Comparison of ENCODE assay signal across 21 cellular contexts in the genomic region with DNA sequence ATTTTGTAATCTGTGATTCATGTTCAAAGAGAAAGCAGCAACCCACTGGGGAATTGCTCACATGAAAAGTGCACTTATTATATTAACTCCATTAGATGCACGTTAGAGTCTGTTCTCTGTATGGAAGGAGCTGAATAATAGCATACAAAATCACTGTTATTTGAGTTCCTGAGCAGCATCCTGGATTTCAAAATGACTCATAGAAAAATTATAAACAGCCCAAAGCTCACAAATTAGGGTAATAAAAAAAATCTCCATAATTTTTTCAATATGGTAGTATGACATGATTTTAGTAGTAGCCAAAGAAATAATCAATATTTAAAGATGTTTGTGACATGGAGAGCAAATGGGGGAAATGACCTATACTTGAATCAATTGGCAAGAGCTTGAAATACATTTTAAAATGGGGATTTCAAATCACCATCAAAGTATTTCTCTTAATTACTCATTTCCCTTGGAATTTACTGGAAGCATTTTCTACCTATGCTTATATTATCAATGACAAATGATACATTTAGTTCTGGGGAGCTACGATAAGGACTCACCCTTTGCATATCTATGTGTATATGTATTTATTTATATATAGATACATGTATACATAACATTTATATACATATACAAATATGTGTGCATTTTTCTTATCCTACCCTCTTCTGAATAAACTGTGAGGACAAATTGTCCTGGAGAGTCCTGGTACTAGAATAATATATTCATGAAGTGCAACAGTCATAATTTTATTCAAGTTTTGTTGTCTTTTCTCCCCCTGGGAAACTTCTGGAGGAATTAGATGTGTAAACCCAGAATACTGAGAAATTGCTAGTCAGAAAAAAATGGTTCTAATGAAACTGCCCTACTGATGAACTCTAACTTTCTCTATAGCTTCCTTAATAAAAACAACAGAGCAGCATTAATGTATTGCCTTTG.
DNase-seq lines count a peak whose midpoint lies in the region; ATAC-seq, FAIRE-seq and TF ChIP-seq lines count a peak whose summit lies in the region.
"Had no signal": no experiment of that assay in that cellular context is flagged by ENCODE, and none has a peak within 500 bp of the region (broad histone marks: within the 10 kb centered on the region; RNA-seq: fewer than 3 reads in every experiment).

No MANE protein-coding gene starts in this region.

- H3K4me3 Mint-ChIP-seq in nephron: no peak overlapping the region
- H3K4me3 Mint-ChIP-seq in T-helper 17 cell: no peak overlapping the region
- H3K4me3 Mint-ChIP-seq: activated naive CD8-positive, alpha-beta T cell treated with anti-CD3 and anti-CD28 coated beads, Interleukin-2, amount 10 ng/mL, durations not matched to agents 7 days and 5 days; central memory CD8-positive, alpha-beta T cell; effector memory CD8-positive, alpha-beta T cell had no signal

- H3K4me3 ChIP-seq in RWPE2 (ENCODE audit: severe bottlenecking) (no peak overlapping the region), endothelial cell of umbilical vein (replicated peaks in 1 of 3; ENCODE audit: insufficient read depth in 1 of 3, low read depth in 1 of 3, low read length in 3 of 3) (no peak overlapping the region)
- H3K4me3 ChIP-seq: gastroesophageal sphincter, smooth muscle cell, vagina had no signal

- FAIRE-seq in endothelial cell of umbilical vein (lab: Jason Lieb, UNC): no peak

- no TSS peak for BruUV-seq in endothelial cell of umbilical vein (replicated peaks; lab: Mats Ljungman, UMichigan)

- H3K9ac ChIP-seq in endothelial cell of umbilical vein (replicated peaks; ENCODE audit: extremely low read depth, insufficient read depth, low read length): peak overlapping the region; percentile 75

- intact Hi-C loops in endothelial cell of umbilical vein (cut with micrococcal nuclease): loop anchor here (1.0 to 2.0 kb wide), 2 partner anchors 8 to 397 kb away; a partner anchor contains a TSS

- H3K4me1 Mint-ChIP-seq in nephron (peaks cover 32% of the 10 kb centered on the region), T-helper 17 cell (peaks cover 2% of the 10 kb centered on the region)
- H3K4me1 Mint-ChIP-seq: activated naive CD8-positive, alpha-beta T cell treated with anti-CD3 and anti-CD28 coated beads, Interleukin-2, amount 10 ng/mL, durations not matched to agents 7 days and 5 days; central memory CD8-positive, alpha-beta T cell had no signal

- H3K4me1 ChIP-seq in RWPE2 (ENCODE audit: insufficient read depth, poor library complexity, severe bottlenecking) (peaks cover 43% of the 10 kb centered on the region), endothelial cell of umbilical vein (ENCODE audit: control insufficient read depth, extremely low read depth, insufficient read depth, low read length) (peaks cover 62% of the 10 kb centered on the region)

- H3K79me2 ChIP-seq in endothelial cell of umbilical vein (ENCODE audit: control insufficient read depth, insufficient read depth, low read length): no peaks in the 10 kb centered on the region

- ATAC-seq in RWPE2 (ENCODE audit: low read depth) (0 out of 3 replicates have a peak, but pooled peaks have one; percentile 17), T-helper 17 cell (no peak)
- ATAC-seq: effector memory CD8-positive, alpha-beta T cell; gastroesophageal sphincter; left ventricle myocardium superior had no signal

- no peaks in the 10 kb centered on the region for H3K27me3 Mint-ChIP-seq in nephron (ENCODE audit: low read depth)
- peaks cover 56% of the 10 kb centered on the region for H3K27me3 Mint-ChIP-seq in T-helper 17 cell

- H3K4me2 ChIP-seq in endothelial cell of umbilical vein (ENCODE audit: insufficient read depth, low read length): peak overlapping the region; percentile 26

- H3K27ac ChIP-seq in RWPE2 (ENCODE audit: poor library complexity, severe bottlenecking) (peak overlapping the region; percentile 94), endothelial cell of umbilical vein (ENCODE audit: insufficient read depth, low read depth, low read length) (peak overlapping the region; percentile 95)
- H3K27ac ChIP-seq: gastroesophageal sphincter, vagina had no signal

- no peaks in the 10 kb centered on the region for H3K9me1 ChIP-seq in endothelial cell of umbilical vein (replicated peaks; ENCODE audit: control insufficient read depth, extremely low read depth, insufficient read depth, low read length)

- H3K36me3 Mint-ChIP-seq in nephron (ENCODE audit: low read depth) (no peaks in the 10 kb centered on the region), T-helper 17 cell (ENCODE audit: low read depth) (no peaks in the 10 kb centered on the region)
- H3K36me3 Mint-ChIP-seq: activated naive CD8-positive, alpha-beta T cell treated with anti-CD3 and anti-CD28 coated beads, Interleukin-2, amount 10 ng/mL, durations not matched to agents 7 days and 5 days had no signal

- TF ChIP-seq CTCF in RWPE2 (IDR thresholded peaks at IDR 0.05; ENCODE audit: poor library complexity, severe bottlenecking): no peak
- TF ChIP-seq CTCF in endothelial cell of umbilical vein (IDR thresholded peaks at IDR 0.05; ENCODE audit: extremely low read depth in 1 of 2, insufficient read depth in 1 of 2, low read depth in 1 of 2, low read length in 2 of 2): no peak
- no peak for TF ChIP-seq CTCF in nephron (IDR thresholded peaks at IDR 0.05; ENCODE audit: unreplicated experiment in 3 of 3)

- dilution Hi-C loops in endothelial cell of umbilical vein (cut with MboI; ENCODE audit: extremely low pct_ligation_motif_present, low sequenced_read_pairs): no loop called here

- H3K27me3 ChIP-seq in RWPE2 (ENCODE audit: insufficient read depth, poor library complexity, severe bottlenecking): no peaks in the 10 kb centered on the region
- no peaks in the 10 kb centered on the region for H3K27me3 ChIP-seq in endothelial cell of umbilical vein (ENCODE audit: control insufficient read depth in 2 of 2, insufficient read depth in 2 of 2, low read length in 2 of 2)
- H3K27me3 ChIP-seq: gastroesophageal sphincter, vagina had no signal

- H3K9me3 ChIP-seq in RWPE2 (ENCODE audit: severe bottlenecking) (no peaks in the 10 kb centered on the region), endothelial cell of umbilical vein (replicated peaks; ENCODE audit: control insufficient read depth, insufficient read depth, low read length) (no peaks in the 10 kb centered on the region), T-helper 17 cell (ENCODE audit: control insufficient read depth, low read length, poor library complexity, severe bottlenecking) (no peaks in the 10 kb centered on the region)
- H3K9me3 ChIP-seq: gastroesophageal sphincter, vagina had no signal

- no peaks in the 10 kb centered on the region for H4K20me1 ChIP-seq in endothelial cell of umbilical vein (replicated peaks; ENCODE audit: control insufficient read depth, extremely low read depth, insufficient read depth, low read length)

- H3K36me3 ChIP-seq in RWPE2 (ENCODE audit: low read depth): no peaks in the 10 kb centered on the region
- no peaks in the 10 kb centered on the region for H3K36me3 ChIP-seq in endothelial cell of umbilical vein (ENCODE audit: control insufficient read depth in 2 of 2, extremely low read depth in 1 of 2, insufficient read depth in 2 of 2, low read length in 2 of 2)
- H3K36me3 ChIP-seq: gastroesophageal sphincter, vagina had no signal

- peak; percentile 47 for DNase-seq in EL
- DNase-seq in RWPE2 (ENCODE audit: low spot score): no peak
- peak; percentile 76 for DNase-seq in endothelial cell of umbilical vein (ENCODE audit: low read depth, low spot score)
- no peak for DNase-seq in H4 (ENCODE audit: low spot score)
- no peak for DNase-seq in T-helper 9 cell
- DNase-seq in DMS53 (lab: John Stamatoyannopoulos, UW): no peak
- no peak for DNase-seq in T-helper 17 cell
- DNase-seq: activated CD4-positive, CD25-positive, alpha-beta regulatory T cell; activated naive CD8-positive, alpha-beta T cell treated with anti-CD3 and anti-CD28 coated beads, Interleukin-2, amount 10 ng/mL, durations not matched to agents 7 days and 5 days; effector memory CD8-positive, alpha-beta T cell; H7; left ventricle myocardium superior; NCI-H187 treated with DMSO at 0.1 percent for 48 hours; NCI-H510A; stimulated activated CD8-positive, alpha-beta memory T cell treated with anti-CD3 and anti-CD28 coated beads, Interleukin-4, amount 100 ng/mL, for 48 hours; substantia nigra had no signal

- peak overlapping the region; percentile 61 to 92 (median 87) for H3K27ac Mint-ChIP-seq in nephron
- no peak overlapping the region for H3K27ac Mint-ChIP-seq in T-helper 17 cell
- H3K27ac Mint-ChIP-seq: activated naive CD8-positive, alpha-beta T cell treated with anti-CD3 and anti-CD28 coated beads, Interleukin-2, amount 10 ng/mL, durations not matched to agents 7 days and 5 days; effector memory CD8-positive, alpha-beta T cell had no signal

- no peak overlapping the region for H2AFZ ChIP-seq in endothelial cell of umbilical vein (ENCODE audit: low read depth, low read length)

- CTCF ChIA-PET in endothelial cell of umbilical vein (lab: Charles Lee): interaction anchor here (0.7 to 3.4 kb wide), 10 partner anchors 28 to 340 kb away, joined by 3 to 25 read pairs (median 6); a partner anchor contains a TSS

- POLR2A ChIA-PET in endothelial cell of umbilical vein (lab: Charles Lee): interaction anchor here (0.6 to 2.0 kb wide), 4 partner anchors 13 to 321 kb away, joined by 3 to 10 read pairs (median 6); no protein-coding TSS in a partner anchor

- no peak for TF ChIP-seq POLR2A in endothelial cell of umbilical vein (IDR thresholded peaks at IDR 0.05; ENCODE audit: low read depth, low read length)

- no peaks in the 10 kb centered on the region for H3K9me3 Mint-ChIP-seq in nephron
- H3K9me3 Mint-ChIP-seq: activated naive CD8-positive, alpha-beta T cell treated with anti-CD3 and anti-CD28 coated beads, Interleukin-2, amount 10 ng/mL, durations not matched to agents 7 days and 5 days; central memory CD8-positive, alpha-beta T cell; effector memory CD8-positive, alpha-beta T cell had no signal

TF ChIP-seq in endothelial cell of umbilical vein, 7 proteins besides CTCF, POLR2A, EP300 and RAD21:
- peak; percentile 74 for TF ChIP-seq FOS (IDR thresholded peaks at IDR 0.05; ENCODE audit: borderline replicate concordance, insufficient read depth, low read length)
- no peak for TF ChIP-seq POLR2AphosphoS5 (IDR thresholded peaks at IDR 0.05; ENCODE audit: insufficient read depth, low read depth, low read length)
- TF ChIP-seq JUN (IDR thresholded peaks at IDR 0.05; ENCODE audit: borderline replicate concordance, insufficient read depth, insufficient read length, low read depth): peak; percentile 62
- no peak for TF ChIP-seq EZH2 (IDR thresholded peaks at IDR 0.05; ENCODE audit: borderline replicate concordance, low read depth, low read length, severe bottlenecking)
- TF ChIP-seq GATA2 (IDR thresholded peaks at IDR 0.05; ENCODE audit: insufficient read depth, insufficient read length, low read depth, low read length): peak; percentile 75
TF ChIP-seq in endothelial cell of umbilical vein: peak in this region for 3.

Comparison
In these comparisons a context has a peak if more than half of its experiments do, and no peak if none do; other contexts are left out.
1. DNase-seq: peak in EL (single experiment) and endothelial cell of umbilical vein (single experiment); none in RWPE2 (single experiment), H4 (single experiment), T-helper 9 cell (single experiment), DMS53 (single experiment) and T-helper 17 cell (0 of 3).